Comparison of ENCODE assay signal across 9 cellular contexts in the genomic region with DNA sequence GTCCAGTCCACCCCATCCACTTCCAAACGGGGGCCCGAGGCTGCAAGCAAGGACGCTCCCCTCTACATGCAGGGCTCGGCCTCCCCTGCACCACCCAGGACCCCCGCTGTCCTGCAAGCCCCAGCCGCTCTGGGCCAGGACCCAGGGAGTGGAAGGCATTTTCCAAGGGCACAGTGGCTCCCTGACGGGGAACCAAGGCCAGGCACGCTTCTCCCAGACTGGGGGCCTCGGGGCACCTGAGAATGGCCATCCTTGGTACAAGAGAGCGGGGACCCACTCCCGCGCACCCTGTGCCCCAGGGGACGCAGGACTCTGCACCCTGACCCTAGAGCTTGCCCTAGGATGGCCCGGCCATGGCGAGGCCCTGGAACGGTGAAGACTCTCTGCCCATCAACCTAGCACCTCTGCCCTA. TPM values are rescaled to one million over a fixed set of nuclear protein-coding genes. Genes with fewer than 3 reads are reported as not detected.
DNase-seq lines count a peak whose midpoint lies in the region; ATAC-seq and TF ChIP-seq lines count a peak whose summit lies in the region.
"Had no signal": no experiment of that assay in that cellular context is flagged by ENCODE, and none has a peak within 500 bp of the region (broad histone marks: within the 10 kb centered on the region; RNA-seq: fewer than 3 reads in every experiment).

No MANE protein-coding gene starts in this region.

- WGBS in heart left ventricle, 4 donors, result 93 to 97% (median 96%) methylated on average over 10 to 16 of the region's 16 CpGs
- 97 to 100% methylated on average over 2 to 16 of the region's 16 CpGs for WGBS in upper lobe of left lung, 2 donors

- intact Hi-C loops in heart left ventricle (cut with DNase I), result loop anchor here in 1 of 10 donors (10.0 kb wide), 1 partner anchor 589 kb away; the partner anchor contains the start of gene NET1
- intact Hi-C loops in left ventricle myocardium superior (cut with micrococcal nuclease), result no loop called here
- intact Hi-C loops in colonic mucosa (cut with DNase I), result no loop called here

- H3K9ac ChIP-seq in colonic mucosa (ENCODE audit: low read depth in 2 of 2, low read length in 2 of 2), result no peak overlapping the region

- H3K36me3 Mint-ChIP-seq in natural killer cell treated with Interleukin-12 subunit alpha and Interleukin-12 subunit beta and Interleukin-15 and Interleukin-18, amount 100 ng/mL, for 72 hours, result no peaks in the 10 kb centered on the region

- no peak for TF ChIP-seq POLR2A in heart left ventricle (IDR thresholded peaks at IDR 0.05)
- TF ChIP-seq POLR2A in upper lobe of left lung (IDR thresholded peaks at IDR 0.05), result no peak

- H3K4me1 ChIP-seq in heart left ventricle (peaks cover 0 to 14% (median 2%) of the 10 kb centered on the region in 12 donors), colonic mucosa (no peaks in the 10 kb centered on the region), upper lobe of left lung (peaks cover 0 to 18% (median 7%) of the 10 kb centered on the region in 4 donors)

- no peak overlapping the region for H3K27ac Mint-ChIP-seq in natural killer cell treated with Interleukin-12 subunit alpha and Interleukin-12 subunit beta and Interleukin-15 and Interleukin-18, amount 100 ng/mL, for 72 hours

- H3K9me3 ChIP-seq in heart left ventricle (peaks cover 0 to 10% (median 0%) of the 10 kb centered on the region in 12 donors), colonic mucosa (no peaks in the 10 kb centered on the region), upper lobe of left lung (no peaks in the 10 kb centered on the region)

- H3K27ac ChIP-seq in heart left ventricle (peak overlapping the region in 9 of 12 donors; percentile 85 to 97 (median 92)), colonic mucosa (no peak overlapping the region), upper lobe of left lung (peak overlapping the region; percentile 84 to 97 (median 93))

- H3K4me3 ChIP-seq in heart left ventricle (peak overlapping the region; percentile 33 to 94 (median 71)), colonic mucosa (peak overlapping the region; percentile 82), upper lobe of left lung (peak overlapping the region in 3 of 4 donors; percentile 53 to 71 (median 64))

- TF ChIP-seq CTCF in heart left ventricle (IDR thresholded peaks at IDR 0.05), result no peak
- no peak for TF ChIP-seq CTCF in colonic mucosa (IDR thresholded peaks at IDR 0.05)
- no peak for TF ChIP-seq CTCF in upper lobe of left lung (IDR thresholded peaks at IDR 0.05)

- peak overlapping the region; percentile 42 for H3K4me3 Mint-ChIP-seq in natural killer cell treated with Interleukin-12 subunit alpha and Interleukin-12 subunit beta and Interleukin-15 and Interleukin-18, amount 100 ng/mL, for 72 hours

- ATAC-seq in heart left ventricle, result no peak
- ATAC-seq in left ventricle myocardium superior, result no peak
- ATAC-seq in natural killer cell treated with Interleukin-12 subunit alpha and Interleukin-12 subunit beta and Interleukin-15 and Interleukin-18, amount 100 ng/mL, for 72 hours, result no peak
- ATAC-seq in upper lobe of left lung (ENCODE audit: low FRiP score in 2 of 2), result no peak
- no peak for ATAC-seq in GM19467 (IDR thresholded peaks at IDR 0.05; ENCODE audit: unreplicated experiment)
- ATAC-seq: PC-3 had no signal

- TF ChIP-seq EP300 in upper lobe of left lung (IDR thresholded peaks at IDR 0.05), result no peak

- peak in 1 of 5 donors; percentile 68 for DNase-seq in heart left ventricle
- DNase-seq in left ventricle myocardium superior, result no peak
- DNase-seq in colonic mucosa, result no peak
- DNase-seq in natural killer cell treated with Interleukin-12 subunit alpha and Interleukin-12 subunit beta and Interleukin-15 and Interleukin-18, amount 100 ng/mL, for 72 hours (ENCODE audit: low spot score), result no peak
- peak in 1 of 2 donors; percentile 78 for DNase-seq in upper lobe of left lung
- no peak for DNase-seq in NOMO-1 (lab: John Stamatoyannopoulos, UW; ENCODE audit: unreplicated experiment in 2 of 2)
- no peak for DNase-seq in SW480 (ENCODE audit: low spot score)
- DNase-seq: PC-3 had no signal

- peaks cover 46 to 67% of the 10 kb centered on the region in 2 donors for H3K27me3 Mint-ChIP-seq in natural killer cell treated with Interleukin-12 subunit alpha and Interleukin-12 subunit beta and Interleukin-15 and Interleukin-18, amount 100 ng/mL, for 72 hours

- H3K36me3 ChIP-seq in heart left ventricle (no peaks in the 10 kb centered on the region), colonic mucosa (no peaks in the 10 kb centered on the region), upper lobe of left lung (no peaks in the 10 kb centered on the region)

- no peaks in the 10 kb centered on the region for H3K27me3 ChIP-seq in heart left ventricle
- no peaks in the 10 kb centered on the region for H3K27me3 ChIP-seq in colonic mucosa
- H3K27me3 ChIP-seq in upper lobe of left lung, result no peaks in the 10 kb centered on the region

- no peaks in the 10 kb centered on the region for H3K9me3 Mint-ChIP-seq in natural killer cell treated with Interleukin-12 subunit alpha and Interleukin-12 subunit beta and Interleukin-15 and Interleukin-18, amount 100 ng/mL, for 72 hours

- H3K4me1 Mint-ChIP-seq in natural killer cell treated with Interleukin-12 subunit alpha and Interleukin-12 subunit beta and Interleukin-15 and Interleukin-18, amount 100 ng/mL, for 72 hours (ENCODE audit: low read depth in 2 of 2), result peaks cover 0 to 7% of the 10 kb centered on the region in 2 donors

RNA-seq across cellular contexts. Expression of gene AKR1E2, which starts 0.5 kb away (rescaled TPM):
- total RNA-seq in heart left ventricle (1 to 10 TPM; 1.6 to 8.0 (median 4.1) TPM), left ventricle myocardium superior (4.5 TPM), colonic mucosa (10 to 100 TPM in 1 of 2 donors, 1 to 10 TPM in 1; 8.6 to 16.3 TPM), upper lobe of left lung (10 to 100 TPM in 2 of 6 donors, 1 to 10 TPM in 4; 3.3 to 18.8 (median 7.9) TPM)
- polyA plus RNA-seq in heart left ventricle, result 1 to 10 TPM; 1.2 to 1.8 TPM
- 1 to 10 TPM; 2.2 to 3.9 TPM for total RNA-seq in natural killer cell treated with Interleukin-12 subunit alpha and Interleukin-12 subunit beta and Interleukin-15 and Interleukin-18, amount 100 ng/mL, for 72 hours
